Comparison of ENCODE assay signal across 8 cellular contexts in genomic region chrX:40099046-40099968, GRCh38. TPM values are rescaled to one million over a fixed set of nuclear protein-coding genes. Genes with fewer than 3 reads are reported as not detected.
DNase-seq lines count a peak whose midpoint lies in the region; ATAC-seq and TF ChIP-seq lines count a peak whose summit lies in the region.

No MANE protein-coding gene starts in this region.

- H3K36me3 Mint-ChIP-seq in activated naive CD8-positive, alpha-beta T cell treated with anti-CD3 and anti-CD28 coated beads, Interleukin-2, amount 50 U/mL, for 24 hours (ENCODE audit: low read depth), result no peaks in the 10 kb centered on the region

- DNase-seq in RPMI8226 (peak; percentile 80), kidney epithelial cell (ENCODE audit: low read depth) (no peak), COLO829 (ENCODE audit: low spot score) (no peak)
- peak; percentile 44 for DNase-seq in activated naive CD8-positive, alpha-beta T cell treated with anti-CD3 and anti-CD28 coated beads, Interleukin-2, amount 50 U/mL, for 24 hours
- peak; percentile 57 for DNase-seq in stimulated activated naive CD8-positive, alpha-beta T cell treated with anti-CD3 and anti-CD28 coated beads, Interleukin-15, Interleukin-2, amounts not matched to agents 100 U/mL and 50 U/mL, for 24 hours

- peak overlapping the region; percentile 69 for H3K27ac ChIP-seq in ACC112 (ENCODE audit: low read depth, low read length)

- no peaks in the 10 kb centered on the region for H3K36me3 ChIP-seq in ACC112 (ENCODE audit: insufficient read depth, low read length)
- H3K36me3 ChIP-seq in kidney epithelial cell (ENCODE audit: control insufficient read depth, insufficient read depth, low read length), result no peaks in the 10 kb centered on the region

- H3K4me3 ChIP-seq in ACC112 (ENCODE audit: low read depth, low read length) (peak overlapping the region; percentile 77), kidney epithelial cell (ENCODE audit: low read depth, low read length) (peak overlapping the region; percentile 59)

- peaks cover 23% of the 10 kb centered on the region for H3K4me1 Mint-ChIP-seq in activated naive CD8-positive, alpha-beta T cell treated with anti-CD3 and anti-CD28 coated beads, Interleukin-2, amount 50 U/mL, for 24 hours

- no peak for TF ChIP-seq CTCF in kidney epithelial cell (IDR thresholded peaks at IDR 0.05; ENCODE audit: insufficient read depth, low read length, poor library complexity, severe bottlenecking)

- H3K79me2 ChIP-seq in ACC112 (ENCODE audit: control insufficient read depth, insufficient read depth, low read length, unreplicated experiment), result peaks cover 21% of the 10 kb centered on the region

- peaks cover 7% of the 10 kb centered on the region for H3K4me1 ChIP-seq in ACC112 (ENCODE audit: control insufficient read depth, insufficient read depth, low read length, unreplicated experiment)

- H2AFZ ChIP-seq in ACC112 (ENCODE audit: low read length, unreplicated experiment), result peak overlapping the region; percentile 25

- H3K27me3 ChIP-seq in ACC112 (ENCODE audit: insufficient read depth, low read length) (no peaks in the 10 kb centered on the region), kidney epithelial cell (ENCODE audit: control insufficient read depth, insufficient read depth, low read length) (peaks cover 28% of the 10 kb centered on the region)

- ATAC-seq in GM18517 (IDR thresholded peaks at IDR 0.05; ENCODE audit: unreplicated experiment) (peak; percentile 46), HG03469 (IDR thresholded peaks at IDR 0.05; ENCODE audit: unreplicated experiment) (peak; percentile 29)
- ATAC-seq in activated naive CD8-positive, alpha-beta T cell treated with anti-CD3 and anti-CD28 coated beads, Interleukin-2, amount 50 U/mL, for 24 hours, result no peak
- ATAC-seq in stimulated activated naive CD8-positive, alpha-beta T cell treated with anti-CD3 and anti-CD28 coated beads, Interleukin-15, Interleukin-2, amounts not matched to agents 100 U/mL and 50 U/mL, for 24 hours, result peak; percentile 19

- no peaks in the 10 kb centered on the region for H3K27me3 Mint-ChIP-seq in activated naive CD8-positive, alpha-beta T cell treated with anti-CD3 and anti-CD28 coated beads, Interleukin-2, amount 50 U/mL, for 24 hours

- H3K4me3 Mint-ChIP-seq in activated naive CD8-positive, alpha-beta T cell treated with anti-CD3 and anti-CD28 coated beads, Interleukin-2, amount 50 U/mL, for 24 hours, result peak overlapping the region; percentile 72

- peak overlapping the region; percentile 64 for H3K27ac Mint-ChIP-seq in activated naive CD8-positive, alpha-beta T cell treated with anti-CD3 and anti-CD28 coated beads, Interleukin-2, amount 50 U/mL, for 24 hours

- no peaks in the 10 kb centered on the region for H3K9me3 Mint-ChIP-seq in activated naive CD8-positive, alpha-beta T cell treated with anti-CD3 and anti-CD28 coated beads, Interleukin-2, amount 50 U/mL, for 24 hours

RNA-seq across cellular contexts. Expression of gene BCOR, which starts 1.5 kb away (rescaled TPM):
- 28.5 and 29.5 TPM in 2 replicates for total RNA-seq in kidney epithelial cell

Comparison
In these comparisons a context has a peak if more than half of its experiments do, and no peak if none do; other contexts are left out.
1. DNase-seq: peak in RPMI8226 (single experiment), activated naive CD8-positive, alpha-beta T cell treated with anti-CD3 and anti-CD28 coated beads, Interleukin-2, amount 50 U/mL, for 24 hours (single experiment) and stimulated activated naive CD8-positive, alpha-beta T cell treated with anti-CD3 and anti-CD28 coated beads, Interleukin-15, Interleukin-2, amounts not matched to agents 100 U/mL and 50 U/mL, for 24 hours (single experiment); none in kidney epithelial cell (single experiment) and COLO829 (single experiment).